Comparison of ENCODE assay signal across 7 cellular contexts in the genomic region with DNA sequence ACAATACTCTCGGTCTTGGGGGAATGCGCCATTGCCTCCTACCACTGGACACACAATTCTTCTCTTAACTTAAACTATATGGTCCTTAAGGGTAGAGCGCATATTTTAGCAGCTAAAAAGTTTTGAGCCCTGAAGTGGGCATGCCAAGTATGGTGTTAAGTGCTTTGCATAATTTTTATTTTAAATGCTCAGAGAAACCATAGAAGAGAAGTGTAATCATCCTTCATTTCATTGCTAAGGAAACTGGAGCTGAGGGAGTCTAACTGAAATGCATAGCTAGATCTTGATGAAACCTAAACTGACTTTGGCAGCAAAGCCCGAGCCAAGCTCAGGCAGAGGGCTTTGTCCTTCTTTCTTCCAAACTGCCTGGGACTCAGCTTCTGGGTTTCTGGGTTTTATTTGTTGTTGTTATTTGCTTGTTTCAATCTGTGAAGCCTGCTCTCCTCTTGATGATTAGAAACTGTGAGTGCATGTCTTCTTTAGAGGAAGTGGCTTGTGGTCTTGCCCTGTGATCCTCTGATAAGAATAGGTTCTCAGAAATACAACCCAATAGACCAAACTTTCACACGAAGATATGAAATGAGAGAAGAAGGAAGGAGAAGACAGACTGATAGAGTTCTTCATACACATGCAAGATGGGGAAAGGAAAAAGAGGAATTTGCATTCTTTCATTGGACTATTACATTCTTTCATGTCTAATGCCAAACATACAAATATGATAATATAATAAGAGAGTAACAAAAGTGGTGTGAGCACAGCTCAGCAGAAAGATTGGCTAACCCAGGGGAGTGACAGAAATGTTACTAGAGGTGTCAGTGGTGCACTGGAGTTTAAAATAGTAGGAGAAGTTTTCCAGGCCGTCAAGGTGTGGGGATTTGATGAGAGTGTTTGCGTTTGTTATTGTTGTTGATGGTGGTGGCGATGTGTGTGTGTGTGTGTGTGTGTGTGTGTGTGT. TPM values are rescaled to one million over a fixed set of nuclear protein-coding genes. Genes with fewer than 3 reads are reported as not detected.
DNase-seq lines count a peak whose midpoint lies in the region; ATAC-seq lines count a peak whose summit lies in the region.

No MANE protein-coding gene starts in this region.

- peaks cover 26 to 31% (median 30%) of the 10 kb centered on the region in 3 donors for H3K4me1 Mint-ChIP-seq in naive B cell

- no peaks in the 10 kb centered on the region for H3K36me3 Mint-ChIP-seq in naive B cell

- H3K9me3 Mint-ChIP-seq in naive B cell, result no peaks in the 10 kb centered on the region

- peak overlapping the region in 3 of 6 donors; percentile 6 to 19 (median 15) for H3K27ac Mint-ChIP-seq in naive B cell

- intact Hi-C loops in cardiac septum (cut with DNase I), result no loop called here

- H3K4me3 Mint-ChIP-seq in naive B cell, result peak overlapping the region; percentile 3 to 76 (median 58)

- H3K27me3 Mint-ChIP-seq in naive B cell, result peaks cover 0 to 9% (median under 1%) of the 10 kb centered on the region in 3 donors

- ATAC-seq in GM19023 (IDR thresholded peaks at IDR 0.05; ENCODE audit: unreplicated experiment) (peak; percentile 97), HG02840 (IDR thresholded peaks at IDR 0.05; ENCODE audit: low FRiP score, unreplicated experiment) (peak; percentile 98), naive B cell (ENCODE audit: low read depth in 2 of 2) (peak; percentile 86)

- DNase-seq in NOMO-1 treated with DMSO at 0.1 percent for 48 hours (lab: John Stamatoyannopoulos, UW; ENCODE audit: unreplicated experiment) (peak; percentile 83), naive B cell (peak; percentile 33), Ammon's horn (ENCODE audit: low spot score) (no peak), cardiac septum (ENCODE audit: low spot score) (no peak), NCI-H510A treated with DMSO at 0.1 percent for 48 hours (lab: John Stamatoyannopoulos, UW) (no peak)

RNA-seq across cellular contexts. Expression of a gene that starts 7.5 kb away (rescaled TPM):
- under 1 TPM in 5 of 6 donors, not detected in 1; 0.04 to 0.92 (median 0.16) TPM for polyA plus RNA-seq in naive B cell (ENCODE audit: low read depth in 6 of 6)
- total RNA-seq in cardiac septum, result 11.7 TPM

RNA-seq across cellular contexts. Expression of a gene that starts 32.1 kb away (rescaled TPM):
- polyA plus RNA-seq in naive B cell (ENCODE audit: low read depth in 6 of 6), result 1 to 10 TPM in 5 of 6 donors, not detected in 1; 2.0 to 8.5 (median 2.4) TPM
- 4.6 TPM for total RNA-seq in cardiac septum

RNA-seq across cellular contexts. Expression of a gene that starts 44.0 kb away (rescaled TPM):
- 1 to 10 TPM in 5 of 6 donors, not detected in 1; 1.1 to 7.2 (median 1.9) TPM for polyA plus RNA-seq in naive B cell (ENCODE audit: low read depth in 6 of 6)
- 5.5 TPM for total RNA-seq in cardiac septum

Comparison
In these comparisons a context has a peak if more than half of its experiments do, and no peak if none do; other contexts are left out.
1. DNase-seq: peak in NOMO-1 treated with DMSO at 0.1 percent for 48 hours (single experiment) and naive B cell (single experiment); none in Ammon's horn (single experiment), cardiac septum (single experiment) and NCI-H510A treated with DMSO at 0.1 percent for 48 hours (single experiment).
2. Peak in every context shown above with its lines, with median percentiles within 50 percentile points of each other: ATAC-seq.